In the genomic region with DNA sequence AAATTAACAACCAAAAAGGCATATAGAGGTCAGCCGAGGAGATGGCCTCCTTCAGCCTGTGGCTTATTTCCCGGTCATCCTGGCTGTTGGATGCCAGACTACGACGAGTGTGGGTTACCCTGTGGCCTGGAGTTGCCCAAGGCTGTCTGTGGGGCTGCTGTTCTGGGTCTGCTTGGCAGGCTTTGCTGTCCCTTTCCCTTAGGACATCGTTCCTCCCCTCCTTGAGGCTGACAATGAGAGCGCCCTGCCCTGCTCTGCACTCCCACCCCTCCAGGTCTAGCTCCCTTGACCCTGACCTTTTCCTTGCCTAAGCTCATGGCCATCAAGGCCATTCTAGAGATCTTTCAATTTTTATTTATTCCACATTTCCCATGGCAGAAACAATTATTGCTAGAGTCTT, we compare ENCODE assay signal across 17 cellular contexts. TPM values are rescaled to one million over a fixed set of nuclear protein-coding genes. Genes with fewer than 3 reads are reported as not detected.
DNase-seq lines count a peak whose midpoint lies in the region; ATAC-seq and TF ChIP-seq lines count a peak whose summit lies in the region.
"Had no signal": no experiment of that assay in that cellular context is flagged by ENCODE, and none has a peak within 500 bp of the region (broad histone marks: within the 10 kb centered on the region; RNA-seq: fewer than 3 reads in every experiment).

No MANE protein-coding gene starts in this region.

- H3K4me1 ChIP-seq in stomach = peaks cover 23 to 50% (median 45%) of the 10 kb centered on the region in 4 donors

- no peaks in the 10 kb centered on the region for H3K27me3 Mint-ChIP-seq in activated T-cell treated with anti-CD3 and anti-CD28 coated beads, Interleukin-2, amount 50 U/mL, for 24 hours
- H3K27me3 Mint-ChIP-seq in activated T-cell treated with anti-CD3 and anti-CD28 coated beads, Interleukin-2, amount 50 U/mL, for 72 hours (ENCODE audit: low read depth) = no peaks in the 10 kb centered on the region
- H3K27me3 Mint-ChIP-seq in activated CD8-positive, alpha-beta T cell treated with anti-CD3 and anti-CD28 coated beads for 36 hours = no peaks in the 10 kb centered on the region
- peaks cover 4% of the 10 kb centered on the region for H3K27me3 Mint-ChIP-seq in glutamatergic neuron (ENCODE audit: unreplicated experiment)
- H3K27me3 Mint-ChIP-seq in stimulated activated naive CD8-positive, alpha-beta T cell treated with anti-CD3 and anti-CD28 coated beads, Interleukin-15, amount 100 ng/mL, for 72 hours = no peaks in the 10 kb centered on the region

- ATAC-seq in activated T-cell treated with anti-CD3 and anti-CD28 coated beads, Interleukin-2, amount 50 U/mL, for 72 hours (replicated peaks in 1 of 2) = no peak
- no peak for ATAC-seq in activated CD8-positive, alpha-beta T cell treated with anti-CD3 and anti-CD28 coated beads for 36 hours
- no peak for ATAC-seq in stimulated activated naive CD8-positive, alpha-beta T cell treated with anti-CD3 and anti-CD28 coated beads, Interleukin-15, amount 100 ng/mL, for 72 hours
- ATAC-seq: left ventricle myocardium superior had no signal

- no peak for TF ChIP-seq CTCF in activated CD8-positive, alpha-beta T cell treated with anti-CD3 and anti-CD28 coated beads for 36 hours (IDR thresholded peaks at IDR 0.05)
- TF ChIP-seq CTCF in glutamatergic neuron (IDR thresholded peaks at IDR 0.05; ENCODE audit: partially characterized antibody, unreplicated experiment) = no peak
- TF ChIP-seq CTCF in stomach (IDR thresholded peaks at IDR 0.05) = no peak

- no peak overlapping the region for H3K4me3 ChIP-seq in stomach
- H3K4me3 ChIP-seq: PC-9 had no signal

- peaks cover 37% of the 10 kb centered on the region for H3K4me1 Mint-ChIP-seq in activated T-cell treated with anti-CD3 and anti-CD28 coated beads, Interleukin-2, amount 50 U/mL, for 24 hours (ENCODE audit: low read depth)
- peaks cover 27% of the 10 kb centered on the region for H3K4me1 Mint-ChIP-seq in activated T-cell treated with anti-CD3 and anti-CD28 coated beads, Interleukin-2, amount 50 U/mL, for 72 hours (ENCODE audit: low read depth)
- peaks cover 39% of the 10 kb centered on the region for H3K4me1 Mint-ChIP-seq in activated CD8-positive, alpha-beta T cell treated with anti-CD3 and anti-CD28 coated beads for 36 hours (ENCODE audit: low read depth)
- H3K4me1 Mint-ChIP-seq in glutamatergic neuron (ENCODE audit: low read depth, unreplicated experiment) = peaks cover 19% of the 10 kb centered on the region
- peaks cover 42% of the 10 kb centered on the region for H3K4me1 Mint-ChIP-seq in stimulated activated naive CD8-positive, alpha-beta T cell treated with anti-CD3 and anti-CD28 coated beads, Interleukin-15, amount 100 ng/mL, for 72 hours

- 96 to 99% (median 96%) methylated on average over 6 of the region's 6 CpGs for WGBS in stomach, 5 donors

- peak overlapping the region; percentile 15 for H3K27ac Mint-ChIP-seq in activated T-cell treated with anti-CD3 and anti-CD28 coated beads, Interleukin-2, amount 50 U/mL, for 24 hours
- no peak overlapping the region for H3K27ac Mint-ChIP-seq in activated T-cell treated with anti-CD3 and anti-CD28 coated beads, Interleukin-2, amount 50 U/mL, for 72 hours
- H3K27ac Mint-ChIP-seq in activated CD8-positive, alpha-beta T cell treated with anti-CD3 and anti-CD28 coated beads for 36 hours = peak overlapping the region; percentile 71
- H3K27ac Mint-ChIP-seq in glutamatergic neuron (ENCODE audit: unreplicated experiment) = no peak overlapping the region
- H3K27ac Mint-ChIP-seq in stimulated activated naive CD8-positive, alpha-beta T cell treated with anti-CD3 and anti-CD28 coated beads, Interleukin-15, amount 100 ng/mL, for 72 hours = peak overlapping the region in 1 of 2 donors; percentile 28

- no peak overlapping the region for H3K27ac ChIP-seq in stomach
- H3K27ac ChIP-seq: PC-9, VCaP had no signal

- POLR2A ChIA-PET in activated CD8-positive, alpha-beta T cell treated with anti-CD3 and anti-CD28 coated beads for 36 hours (lab: Charles Lee) = interaction anchor here (0.8 to 6.0 kb wide), 5 partner anchors 14 to 128 kb away, joined by 3 to 52 read pairs (median 3); partner anchors contain the start of gene PHAF1

- H3K9me3 ChIP-seq in stomach = no peaks in the 10 kb centered on the region

- no peaks in the 10 kb centered on the region for H3K27me3 ChIP-seq in stomach

- H3K4me3 Mint-ChIP-seq in activated T-cell treated with anti-CD3 and anti-CD28 coated beads, Interleukin-2, amount 50 U/mL, for 24 hours = peak overlapping the region; percentile 39
- H3K4me3 Mint-ChIP-seq in activated T-cell treated with anti-CD3 and anti-CD28 coated beads, Interleukin-2, amount 50 U/mL, for 72 hours = peak overlapping the region in 1 of 2 donors; percentile 38
- peak overlapping the region; percentile 59 for H3K4me3 Mint-ChIP-seq in activated CD8-positive, alpha-beta T cell treated with anti-CD3 and anti-CD28 coated beads for 36 hours
- H3K4me3 Mint-ChIP-seq in glutamatergic neuron (ENCODE audit: unreplicated experiment) = peak overlapping the region; percentile 59
- peak overlapping the region; percentile 5 to 33 for H3K4me3 Mint-ChIP-seq in stimulated activated naive CD8-positive, alpha-beta T cell treated with anti-CD3 and anti-CD28 coated beads, Interleukin-15, amount 100 ng/mL, for 72 hours

- intact Hi-C loops in activated CD8-positive, alpha-beta T cell treated with anti-CD3 and anti-CD28 coated beads for 36 hours (cut with micrococcal nuclease) = no loop called here
- intact Hi-C loops in stomach (cut with DNase I; ENCODE audit: low total_unique reads) = no loop called here

- CTCF ChIA-PET in activated CD8-positive, alpha-beta T cell treated with anti-CD3 and anti-CD28 coated beads for 36 hours (lab: Charles Lee) = interaction anchor here (1.0 to 8.4 kb wide), 5 partner anchors 11 to 401 kb away, joined by 3 to 127 read pairs (median 4); no protein-coding TSS in a partner anchor

- no peak for TF ChIP-seq EP300 in stomach (IDR thresholded peaks at IDR 0.05)

- H3K36me3 Mint-ChIP-seq in activated T-cell treated with anti-CD3 and anti-CD28 coated beads, Interleukin-2, amount 50 U/mL, for 24 hours (ENCODE audit: low read depth) = peaks cover 23% of the 10 kb centered on the region
- H3K36me3 Mint-ChIP-seq in activated T-cell treated with anti-CD3 and anti-CD28 coated beads, Interleukin-2, amount 50 U/mL, for 72 hours (ENCODE audit: insufficient read depth in 2 of 2) = peaks cover 1 to 6% of the 10 kb centered on the region in 2 donors
- H3K36me3 Mint-ChIP-seq in activated CD8-positive, alpha-beta T cell treated with anti-CD3 and anti-CD28 coated beads for 36 hours (ENCODE audit: low read depth) = peaks cover 19% of the 10 kb centered on the region
- no peaks in the 10 kb centered on the region for H3K36me3 Mint-ChIP-seq in glutamatergic neuron (ENCODE audit: unreplicated experiment)

- no peak for TF ChIP-seq POLR2A in stomach (IDR thresholded peaks at IDR 0.05)

- DNase-seq in activated T-cell treated with anti-CD3 and anti-CD28 coated beads, Interleukin-2, amount 50 U/mL, for 24 hours = peak; percentile 13
- no peak for DNase-seq in activated T-cell treated with anti-CD3 and anti-CD28 coated beads, Interleukin-2, amount 50 U/mL, for 72 hours
- no peak for DNase-seq in activated CD8-positive, alpha-beta T cell treated with anti-CD3 and anti-CD28 coated beads for 36 hours
- DNase-seq in glutamatergic neuron = no peak
- no peak for DNase-seq in stimulated activated naive CD8-positive, alpha-beta T cell treated with anti-CD3 and anti-CD28 coated beads, Interleukin-15, amount 100 ng/mL, for 72 hours
- no peak for DNase-seq in NCI-H345 treated with DMSO at 0.1 percent for 48 hours (lab: John Stamatoyannopoulos, UW; ENCODE audit: unreplicated experiment)
- DNase-seq in stomach = no peak
- DNase-seq in stimulated activated CD4-positive, alpha-beta T cell treated with anti-CD3 and anti-CD28 coated beads, Interleukin-1b, Interleukin-23, amount 100 ng/mL, for 48 hours = no peak
- DNase-seq: anterior cingulate cortex; foreskin melanocyte; Kasumi-1; left ventricle myocardium superior; NCI-H1105 treated with DMSO at 0.1 percent for 48 hours; NCI-H774; PC-9; stimulated activated naive CD4-positive, alpha-beta T cell had no signal

- H3K36me3 ChIP-seq in stomach = peaks cover 0 to 9% (median 0%) of the 10 kb centered on the region in 4 donors

- no peaks in the 10 kb centered on the region for H3K9me3 Mint-ChIP-seq in activated T-cell treated with anti-CD3 and anti-CD28 coated beads, Interleukin-2, amount 50 U/mL, for 24 hours
- no peaks in the 10 kb centered on the region for H3K9me3 Mint-ChIP-seq in activated T-cell treated with anti-CD3 and anti-CD28 coated beads, Interleukin-2, amount 50 U/mL, for 72 hours
- no peaks in the 10 kb centered on the region for H3K9me3 Mint-ChIP-seq in activated CD8-positive, alpha-beta T cell treated with anti-CD3 and anti-CD28 coated beads for 36 hours
- H3K9me3 Mint-ChIP-seq in glutamatergic neuron (ENCODE audit: unreplicated experiment) = peaks cover 6% of the 10 kb centered on the region
- H3K9me3 Mint-ChIP-seq in stimulated activated naive CD8-positive, alpha-beta T cell treated with anti-CD3 and anti-CD28 coated beads, Interleukin-15, amount 100 ng/mL, for 72 hours = no peaks in the 10 kb centered on the region

RNA-seq across cellular contexts. Expression of gene CBFB, which starts 1.9 kb away (rescaled TPM):
- total RNA-seq in activated T-cell treated with anti-CD3 and anti-CD28 coated beads, Interleukin-2, amount 50 U/mL, for 72 hours = 100 to 1,000 TPM; 106 to 133 TPM
- 100 to 1,000 TPM; 111 to 114 TPM for total RNA-seq in activated CD8-positive, alpha-beta T cell treated with anti-CD3 and anti-CD28 coated beads for 36 hours
- total RNA-seq in glutamatergic neuron (ENCODE audit: unreplicated experiment) (168 TPM), stomach (10 to 100 TPM in 4 of 5 donors, 1 to 10 TPM in 1; 4.1 to 68.1 (median 46.2) TPM)
- polyA plus RNA-seq in stomach = 10 to 100 TPM; 13.1 to 17.7 (median 14.9) TPM

RNA-seq across cellular contexts. Expression of gene CES4A, which starts 38.7 kb away (rescaled TPM):
- total RNA-seq in activated T-cell treated with anti-CD3 and anti-CD28 coated beads, Interleukin-2, amount 50 U/mL, for 72 hours = 10 to 100 TPM; 24.4 to 38.8 TPM
- total RNA-seq in activated CD8-positive, alpha-beta T cell treated with anti-CD3 and anti-CD28 coated beads for 36 hours = 1 to 10 TPM; 4.5 to 5.9 TPM
- total RNA-seq in glutamatergic neuron (ENCODE audit: unreplicated experiment) (3.6 TPM), stomach (10 to 100 TPM in 2 of 5 donors, 1 to 10 TPM in 3; 3.3 to 22.3 (median 7.0) TPM)
- polyA plus RNA-seq in stomach = 10 to 100 TPM in 1 of 3 donors, 1 to 10 TPM in 2; 3.2 to 16.5 (median 3.7) TPM

Comparison
In these comparisons a context has a peak if more than half of its experiments do, and no peak if none do; other contexts are left out.
1. H3K27ac Mint-ChIP-seq: peak in activated T-cell treated with anti-CD3 and anti-CD28 coated beads, Interleukin-2, amount 50 U/mL, for 24 hours (single experiment) and activated CD8-positive, alpha-beta T cell treated with anti-CD3 and anti-CD28 coated beads for 36 hours (single experiment); none in activated T-cell treated with anti-CD3 and anti-CD28 coated beads, Interleukin-2, amount 50 U/mL, for 72 hours (single experiment) and glutamatergic neuron (single experiment).